Comparison of ENCODE assay signal across 1 cellular context in genomic region chr17:72053069-72053846, GRCh38.
TF ChIP-seq lines count a peak whose summit lies in the region.

No MANE protein-coding gene starts in this region.

TF ChIP-seq in GM23338, 12 proteins besides CTCF, POLR2A, EP300 and RAD21 (continued from another document):
- TF ChIP-seq REST (IDR thresholded peaks at IDR 0.05; ENCODE audit: unreplicated experiment) (no peak), CREB1 (CRISPR knock-in tag; IDR thresholded peaks at IDR 0.05; ENCODE audit: low read depth) (no peak)
